ENCODE assay signal across 9 cellular contexts in genomic region chr22:43001271-43002197, GRCh38. TPM values are rescaled to one million over a fixed set of nuclear protein-coding genes. Genes with fewer than 3 reads are reported as not detected.
DNase-seq lines count a peak whose midpoint lies in the region; ATAC-seq and TF ChIP-seq lines count a peak whose summit lies in the region.
"Had no signal": no experiment of that assay in that cellular context is flagged by ENCODE, and none has a peak within 500 bp of the region (broad histone marks: within the 10 kb centered on the region; RNA-seq: fewer than 3 reads in every experiment).

No MANE protein-coding gene starts in this region.

- no peak overlapping the region for H3K4me3 ChIP-seq in prostate gland

- TF ChIP-seq CTCF in prostate gland (IDR thresholded peaks at IDR 0.05), result no peak

- no peak for TF ChIP-seq POLR2A in prostate gland (IDR thresholded peaks at IDR 0.05)

- intact Hi-C loops in prostate gland (cut with DNase I), result no loop called here

- DNase-seq in SKM-1 treated with dmso at 0.1 percent for 144 hours (lab: John Stamatoyannopoulos, UW; ENCODE audit: unreplicated experiment) (peak; percentile 22), fibroblast of peridontal ligament (ENCODE audit: extremely low read depth) (peak; percentile 65), prostate gland (ENCODE audit: low spot score) (no peak), NCI-H446 (lab: John Stamatoyannopoulos, UW) (no peak)
- no peak for DNase-seq in stimulated activated CD8-positive, alpha-beta memory T cell treated with anti-CD3 and anti-CD28 coated beads, Interleukin-4, amount 100 ng/mL, for 48 hours
- DNase-seq: amniotic stem cell had no signal

- H3K27me3 ChIP-seq in prostate gland (replicated peaks; ENCODE audit: insufficient read depth), result no peaks in the 10 kb centered on the region

- no peaks in the 10 kb centered on the region for H3K9me3 ChIP-seq in prostate gland

- ATAC-seq in GM18498 (IDR thresholded peaks at IDR 0.05; ENCODE audit: unreplicated experiment) (peak; percentile 37), GM21381 (IDR thresholded peaks at IDR 0.05; ENCODE audit: unreplicated experiment) (no peak), HG02938 (IDR thresholded peaks at IDR 0.05; ENCODE audit: unreplicated experiment) (no peak)

- peak overlapping the region; percentile 71 to 78 for H3K27ac ChIP-seq in prostate gland

- peaks cover 21% of the 10 kb centered on the region for H3K4me1 ChIP-seq in prostate gland (replicated peaks)

- H3K36me3 ChIP-seq in prostate gland, result no peaks in the 10 kb centered on the region

- 36% methylated on average over 3 of the region's 3 CpGs for WGBS in prostate gland

RNA-seq across cellular contexts. Expression of gene PACSIN2, which starts 13.4 kb away (rescaled TPM):
- 10 to 100 TPM; 78.0 to 87.1 TPM for total RNA-seq in prostate gland

Comparison
In these comparisons a context has a peak if more than half of its experiments do, and no peak if none do; other contexts are left out.
1. DNase-seq: peak in SKM-1 treated with dmso at 0.1 percent for 144 hours (single experiment) and fibroblast of peridontal ligament (single experiment); none in prostate gland (single experiment), stimulated activated CD8-positive, alpha-beta memory T cell treated with anti-CD3 and anti-CD28 coated beads, Interleukin-4, amount 100 ng/mL, for 48 hours (single experiment) and NCI-H446 (0 of 2).